ENCODE assay signal across 21 cellular contexts in the genomic region with DNA sequence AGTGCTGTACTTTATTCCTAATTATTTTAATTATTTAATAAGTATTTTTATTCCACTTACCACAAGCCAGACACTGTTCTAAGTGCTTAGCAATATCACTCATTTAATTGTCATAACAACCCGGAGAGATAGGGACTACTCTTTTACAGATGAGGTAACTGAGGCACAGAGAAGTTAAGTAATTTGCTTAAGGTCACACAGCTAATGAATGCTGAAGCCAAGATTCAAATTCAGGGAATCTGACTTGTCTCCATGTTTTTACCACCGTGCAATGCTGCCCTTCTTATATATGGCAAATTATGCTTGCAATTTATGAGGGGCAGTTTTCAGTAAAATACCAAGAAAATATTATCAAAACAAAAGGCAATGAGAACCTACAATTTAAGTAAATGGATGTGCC.
DNase-seq lines count a peak whose midpoint lies in the region; ATAC-seq, FAIRE-seq and TF ChIP-seq lines count a peak whose summit lies in the region.
"Had no signal": no experiment of that assay in that cellular context is flagged by ENCODE, and none has a peak within 500 bp of the region (broad histone marks: within the 10 kb centered on the region; RNA-seq: fewer than 3 reads in every experiment).

No MANE protein-coding gene starts in this region.

- peaks cover 28% of the 10 kb centered on the region for H3K4me1 Mint-ChIP-seq in neural progenitor cell
- H3K4me1 Mint-ChIP-seq: B cell had no signal

- peaks cover 3% of the 10 kb centered on the region for H3K27me3 Mint-ChIP-seq in neural progenitor cell (ENCODE audit: insufficient read depth, low read depth)

- WGBS in K562 (ENCODE audit: insufficient coverage, low coverage, missing lambda C conversion rate) = 0% methylated on average over 2 of the region's 2 CpGs
- WGBS in HepG2 (ENCODE audit: low lambda C conversion rate) = 0% methylated on average over 2 of the region's 2 CpGs

- in situ Hi-C loops in K562 (cut with MboI) = no loop called here
- in situ Hi-C loops in HepG2 (cut with HindIII; ENCODE audit: extremely low pct_ligation_motif_present, low pct_unique_long_range_greater_than_20kb) = no loop called here

- H3K27ac ChIP-seq in HEK293 (ENCODE audit: extremely low read depth, low read depth, low read length) (no peak overlapping the region), K562 (ENCODE audit: extremely low read depth, low read depth, low read length) (no peak overlapping the region), neural progenitor cell (peak overlapping the region; percentile 18), HepG2 (ENCODE audit: extremely low read length, insufficient read depth, low read length) (no peak overlapping the region)
- H3K27ac ChIP-seq: 22Rv1; A549; BLaER1 treated with 17β-estradiol and CSF1 and Interleukin-3, amounts not matched to agents 10 nM and 100 nM; C4-2B had no signal

- H3F3A ChIP-seq in neural progenitor cell (ENCODE audit: low read depth) = peaks cover 26% of the 10 kb centered on the region

- no peaks in the 10 kb centered on the region for H3K9me3 Mint-ChIP-seq in neural progenitor cell
- H3K9me3 Mint-ChIP-seq: CD4-positive, alpha-beta T cell; CD8-positive, alpha-beta T cell had no signal

- TF ChIP-seq POLR2A in K562 (conservative IDR thresholded peaks at IDR 0.05) (no peak), HepG2 (IDR thresholded peaks at IDR 0.05; ENCODE audit: insufficient read depth in 1 of 2, low read depth in 2 of 2, low read length in 2 of 2) (no peak)

- H3K4me3 ChIP-seq in HEK293 (ENCODE audit: low read depth, low read length) (no peak overlapping the region), K562 (no peak overlapping the region), neural progenitor cell (no peak overlapping the region), HepG2 (replicated peaks in 1 of 3; ENCODE audit: insufficient read depth in 1 of 3, low read depth in 2 of 3, low read length in 3 of 3) (no peak overlapping the region)
- H3K4me3 ChIP-seq: A549; BLaER1 treated with 17β-estradiol and CSF1 and Interleukin-3, amounts not matched to agents 10 nM and 100 nM had no signal

- H3K36me3 ChIP-seq in HEK293 (ENCODE audit: control insufficient read depth in 2 of 2, insufficient read depth in 1 of 2, low read length in 2 of 2) (no peaks in the 10 kb centered on the region), K562 (ENCODE audit: control insufficient read depth, insufficient read depth, low read length) (no peaks in the 10 kb centered on the region), neural progenitor cell (no peaks in the 10 kb centered on the region), HepG2 (replicated peaks in 1 of 2; ENCODE audit: control insufficient read depth in 1 of 2, insufficient read depth in 2 of 2, low read length in 2 of 2) (no peaks in the 10 kb centered on the region)
- H3K36me3 ChIP-seq: BLaER1 treated with 17β-estradiol and CSF1 and Interleukin-3, amounts not matched to agents 10 nM and 100 nM had no signal

- no TSS peak for BruUV-seq in K562 (replicated peaks; lab: Mats Ljungman, UMichigan)
- no TSS peak for BruUV-seq in HepG2 (replicated peaks; lab: Mats Ljungman, UMichigan)

- TF ChIP-seq CTCF in HEK293 (tag by site-specific recombination; IDR thresholded peaks at IDR 0.05) (no peak), K562 (IDR thresholded peaks at IDR 0.05 in 2 of 3, conservative IDR thresholded peaks at IDR 0.05 in 1 of 3; ENCODE audit: insufficient read depth in 2 of 3, low read depth in 1 of 3, low read length in 3 of 3) (no peak), neural progenitor cell (IDR thresholded peaks at IDR 0.05) (no peak), HepG2 (CRISPR knock-in tag; IDR thresholded peaks at IDR 0.05) (no peak)

- no peak overlapping the region for H3K27ac Mint-ChIP-seq in neural progenitor cell
- H3K27ac Mint-ChIP-seq: B cell; CD4-positive, alpha-beta T cell; CD8-positive, alpha-beta T cell had no signal

- no peaks in the 10 kb centered on the region for H3K79me2 ChIP-seq in K562 (ENCODE audit: control insufficient read depth, insufficient read depth, low read length)
- H3K79me2 ChIP-seq in neural progenitor cell (ENCODE audit: low read depth) = no peaks in the 10 kb centered on the region
- no peaks in the 10 kb centered on the region for H3K79me2 ChIP-seq in HepG2 (ENCODE audit: insufficient read depth, low read length)

- no peak overlapping the region for H3K4me2 ChIP-seq in K562 (ENCODE audit: insufficient read depth, low read length)
- H3K4me2 ChIP-seq in neural progenitor cell = no peak overlapping the region
- H3K4me2 ChIP-seq in HepG2 (ENCODE audit: low read depth, low read length) = no peak overlapping the region
- H3K4me2 ChIP-seq: A549; BLaER1 treated with 17β-estradiol and CSF1 and Interleukin-3, amounts not matched to agents 10 nM and 100 nM had no signal

- no peaks in the 10 kb centered on the region for H3K9me1 ChIP-seq in K562 (ENCODE audit: control insufficient read depth, insufficient read depth, low read length)

- H3K4me1 ChIP-seq in HEK293 (ENCODE audit: control insufficient read depth, insufficient read depth, low read length) (no peaks in the 10 kb centered on the region), K562 (replicated peaks in 1 of 2; ENCODE audit: control insufficient read depth in 2 of 2, insufficient read depth in 2 of 2, low read length in 2 of 2) (no peaks in the 10 kb centered on the region), neural progenitor cell (peaks cover 50% of the 10 kb centered on the region), HepG2 (ENCODE audit: insufficient read depth, low read length) (no peaks in the 10 kb centered on the region)
- H3K4me1 ChIP-seq: A549, Caco-2 had no signal

- H3K9ac ChIP-seq in K562 (ENCODE audit: insufficient read depth in 1 of 2, low read depth in 2 of 2, low read length in 2 of 2) = no peak overlapping the region
- H3K9ac ChIP-seq in neural progenitor cell = no peak overlapping the region
- H3K9ac ChIP-seq in HepG2 (ENCODE audit: insufficient read depth, low read depth, low read length) = no peak overlapping the region
- H3K9ac ChIP-seq: BLaER1 treated with 17β-estradiol and CSF1 and Interleukin-3, amounts not matched to agents 10 nM and 100 nM had no signal

- TF ChIP-seq EP300 in K562 (IDR thresholded peaks at IDR 0.05; ENCODE audit: low read length) (no peak), HepG2 (IDR thresholded peaks at IDR 0.05; ENCODE audit: low read depth in 2 of 2, low read length in 2 of 2) (no peak), HepG2 (CRISPR knock-in tag; IDR thresholded peaks at IDR 0.05; ENCODE audit: borderline replicate concordance) (no peak)

- ATAC-seq in K562 (no peak), HepG2 (no peak)
- ATAC-seq: A549; CD8-positive, alpha-beta T cell had no signal

- FAIRE-seq in K562 (lab: Jason Lieb, UNC) (no peak), HepG2 (lab: Jason Lieb, UNC) (no peak)
- FAIRE-seq: A549, D721Med, G401.6, GM12891, GM19239 had no signal

- CTCF ChIA-PET in HEK293 (lab: Yijun Ruan, JAX) = interaction anchor here (0.7 kb wide), 1 partner anchor 71 kb away, joined by 3 read pairs; no protein-coding TSS in a partner anchor
- CTCF ChIA-PET in K562 (lab: Yijun Ruan, JAX; ENCODE audit: low intra/inter-chr PET ratio) = no interaction called here
- CTCF ChIA-PET in HepG2 (lab: Yijun Ruan, JAX; ENCODE audit: low intra/inter-chr PET ratio, low total read pairs) = interaction anchor here (0.6 kb wide), 1 partner anchor 9 kb away, joined by 3 read pairs; no protein-coding TSS in a partner anchor

- no peaks in the 10 kb centered on the region for H3K36me3 Mint-ChIP-seq in neural progenitor cell
- H3K36me3 Mint-ChIP-seq: CD8-positive, alpha-beta T cell had no signal

- no peak overlapping the region for H3K4me3 Mint-ChIP-seq in neural progenitor cell
- H3K4me3 Mint-ChIP-seq: B cell; CD4-positive, alpha-beta T cell; CD8-positive, alpha-beta T cell had no signal

- intact Hi-C loops in K562 (cut with micrococcal nuclease) (no loop called here), HepG2 (cut with micrococcal nuclease; ENCODE audit: unreplicated experiment) (no loop called here)

- H4K20me1 ChIP-seq in K562 (replicated peaks; ENCODE audit: control insufficient read depth, insufficient read depth, low read length) (no peaks in the 10 kb centered on the region), neural progenitor cell (ENCODE audit: low read depth) (no peaks in the 10 kb centered on the region), HepG2 (ENCODE audit: insufficient read depth, low read length) (no peaks in the 10 kb centered on the region)
- H4K20me1 ChIP-seq: BLaER1 treated with 17β-estradiol and CSF1 and Interleukin-3, amounts not matched to agents 10 nM and 100 nM had no signal

- no peak overlapping the region for H2AFZ ChIP-seq in K562 (ENCODE audit: low read depth, low read length)
- no peak overlapping the region for H2AFZ ChIP-seq in neural progenitor cell (replicated peaks)
- no peak overlapping the region for H2AFZ ChIP-seq in HepG2 (ENCODE audit: low read length)

- H3K9me3 ChIP-seq in HEK293 (ENCODE audit: control insufficient read depth, insufficient read depth, low read depth, low read length) = no peaks in the 10 kb centered on the region
- no peaks in the 10 kb centered on the region for H3K9me3 ChIP-seq in K562 (replicated peaks; ENCODE audit: control insufficient read depth, insufficient read depth, low read depth, low read length)
- H3K9me3 ChIP-seq in neural progenitor cell (ENCODE audit: low read depth) = no peaks in the 10 kb centered on the region
- H3K9me3 ChIP-seq in HepG2 (ENCODE audit: low read length) = no peaks in the 10 kb centered on the region
- H3K9me3 ChIP-seq: A549; BLaER1 treated with 17β-estradiol and CSF1 and Interleukin-3, amounts not matched to agents 10 nM and 100 nM had no signal

- no peak for DNase-seq in K562 (ENCODE audit: extremely low read depth in 1 of 4, low spot score in 3 of 4)
- no peak for DNase-seq in neural progenitor cell (ENCODE audit: low spot score)
- DNase-seq in HepG2 (ENCODE audit: low spot score) = no peak
- DNase-seq in HuH-7.5 (ENCODE audit: low spot score) = no peak
- DNase-seq: AML-193; Caco-2; Calu3; CD4-positive, alpha-beta T cell; CD8-positive, alpha-beta T cell; DMS79 treated with DMSO at 0.1 percent for 48 hours; GF-D8 had no signal

- POLR2A ChIA-PET in HEK293 (lab: Yijun Ruan, JAX) = no interaction called here
- POLR2A ChIA-PET in K562 (lab: Yijun Ruan, JAX) = no interaction called here
- POLR2A ChIA-PET in HepG2 (lab: Yijun Ruan, JAX) = no interaction called here

- TF ChIP-seq RAD21 in K562 (CRISPR knock-in tag; conservative IDR thresholded peaks at IDR 0.05 in 1 of 2, IDR thresholded peaks at IDR 0.05 in 1 of 2) (no peak), HepG2 (CRISPR knock-in tag; IDR thresholded peaks at IDR 0.05) (no peak)

- H3K27me3 ChIP-seq in K562 (ENCODE audit: control insufficient read depth in 2 of 2, insufficient read depth in 2 of 2, low read length in 2 of 2) = peaks cover 4 to 11% of the 10 kb centered on the region in 2 experiments; a peak in 2 of 5 replicates
- H3K27me3 ChIP-seq in neural progenitor cell = no peaks in the 10 kb centered on the region
- peaks cover 0 to 14% of the 10 kb centered on the region in 2 experiments; a peak in 3 of 5 replicates for H3K27me3 ChIP-seq in HepG2 (ENCODE audit: control insufficient read depth in 1 of 2, insufficient read depth in 2 of 2, low read length in 2 of 2)
- H3K27me3 ChIP-seq: BLaER1 treated with 17β-estradiol and CSF1 and Interleukin-3, amounts not matched to agents 10 nM and 100 nM had no signal

TF ChIP-seq in K562, 482 proteins besides CTCF, POLR2A, EP300 and RAD21 (continues in another document):
- 0 out of 2 replicates have a peak, but pooled peaks have one; percentile 18 for TF ChIP-seq BCOR (IDR thresholded peaks at IDR 0.05)

TF ChIP-seq in HepG2, 621 proteins besides CTCF, POLR2A, EP300 and RAD21 (continues in another document):
- no peak for TF ChIP-seq NFRKB (IDR thresholded peaks at IDR 0.05)
